8 cellular contexts compared by ENCODE assay signal in the genomic region with DNA sequence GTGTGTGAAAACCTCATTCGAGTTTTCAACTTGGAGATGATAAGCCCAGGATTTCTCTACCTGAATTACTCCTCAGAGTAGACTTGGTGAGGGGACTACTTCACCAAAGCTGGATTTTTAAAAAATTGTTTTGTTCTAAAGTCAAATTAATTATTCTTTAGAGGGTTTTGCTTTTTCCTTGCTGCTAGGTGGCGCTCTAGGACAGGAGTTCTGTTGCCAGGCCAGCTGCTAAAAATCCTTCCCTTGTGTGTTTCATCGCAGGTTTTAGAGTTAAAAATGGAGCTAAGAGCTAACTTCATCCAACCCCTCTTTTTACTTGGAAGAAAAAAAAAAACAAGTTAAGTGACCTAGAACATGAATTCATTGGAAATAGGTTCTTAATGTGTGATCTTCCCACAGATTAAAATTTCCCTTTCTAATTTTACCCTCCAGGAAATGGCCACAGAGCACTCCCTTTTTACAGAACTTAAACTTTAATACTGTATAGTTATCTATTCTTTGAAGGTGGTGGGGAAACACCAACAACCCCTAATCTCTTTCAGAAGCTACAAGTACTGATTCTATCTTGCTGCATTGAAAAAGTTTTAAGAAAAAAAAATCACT. TPM values are rescaled to one million over a fixed set of nuclear protein-coding genes. Genes with fewer than 3 reads are reported as not detected.
DNase-seq lines count a peak whose midpoint lies in the region; ATAC-seq and TF ChIP-seq lines count a peak whose summit lies in the region.

No MANE protein-coding gene starts in this region.

- no peak for TF ChIP-seq EP300 in transverse colon (IDR thresholded peaks at IDR 0.05; ENCODE audit: low read depth)

- H3F3A ChIP-seq in neural progenitor cell (ENCODE audit: low read depth): no peaks in the 10 kb centered on the region

- no peaks in the 10 kb centered on the region; the same call in 1 of the 2 replicates for H3K4me1 Mint-ChIP-seq in HFFc6 (ENCODE audit: low read depth)
- H3K4me1 Mint-ChIP-seq in activated CD8-positive, alpha-beta T cell treated with anti-CD3 and anti-CD28 coated beads, Interleukin-2, amount 10 ng/mL, durations not matched to agents 7 days and 5 days (ENCODE audit: low read depth): peaks cover 6% of the 10 kb centered on the region
- H3K4me1 Mint-ChIP-seq in neural progenitor cell: no peaks in the 10 kb centered on the region

- no peak for ATAC-seq in activated CD8-positive, alpha-beta T cell treated with anti-CD3 and anti-CD28 coated beads, Interleukin-2, amount 10 ng/mL, durations not matched to agents 7 days and 5 days
- no peak for ATAC-seq in GM18519 (IDR thresholded peaks at IDR 0.05; ENCODE audit: low FRiP score, unreplicated experiment)

- H3K27ac ChIP-seq in neural progenitor cell: no peak overlapping the region
- H3K27ac ChIP-seq in transverse colon: no peak overlapping the region

- H3K36me3 Mint-ChIP-seq in HFFc6 (ENCODE audit: low read depth) (no peaks in the 10 kb centered on the region), neural progenitor cell (no peaks in the 10 kb centered on the region)
- H3K36me3 Mint-ChIP-seq in activated CD8-positive, alpha-beta T cell treated with anti-CD3 and anti-CD28 coated beads, Interleukin-2, amount 10 ng/mL, durations not matched to agents 7 days and 5 days (ENCODE audit: low read depth): no peaks in the 10 kb centered on the region

- peaks cover 4% of the 10 kb centered on the region; the same call in 1 of the 2 replicates for H3K27me3 Mint-ChIP-seq in HFFc6 (ENCODE audit: insufficient read depth)
- H3K27me3 Mint-ChIP-seq in activated CD8-positive, alpha-beta T cell treated with anti-CD3 and anti-CD28 coated beads, Interleukin-2, amount 10 ng/mL, durations not matched to agents 7 days and 5 days (ENCODE audit: low read depth): peaks cover 4% of the 10 kb centered on the region
- H3K27me3 Mint-ChIP-seq in neural progenitor cell (ENCODE audit: insufficient read depth, low read depth): peaks cover 2% of the 10 kb centered on the region

- no peaks in the 10 kb centered on the region for H3K36me3 ChIP-seq in neural progenitor cell
- no peaks in the 10 kb centered on the region for H3K36me3 ChIP-seq in transverse colon

- H3K4me3 Mint-ChIP-seq in HFFc6: no peak overlapping the region
- no peak overlapping the region for H3K4me3 Mint-ChIP-seq in activated CD8-positive, alpha-beta T cell treated with anti-CD3 and anti-CD28 coated beads, Interleukin-2, amount 10 ng/mL, durations not matched to agents 7 days and 5 days
- no peak overlapping the region for H3K4me3 Mint-ChIP-seq in neural progenitor cell

- no peaks in the 10 kb centered on the region for H3K9me3 ChIP-seq in neural progenitor cell (ENCODE audit: low read depth)
- no peaks in the 10 kb centered on the region for H3K9me3 ChIP-seq in transverse colon

- H3K27ac Mint-ChIP-seq in HFFc6: no peak overlapping the region
- H3K27ac Mint-ChIP-seq in activated CD8-positive, alpha-beta T cell treated with anti-CD3 and anti-CD28 coated beads, Interleukin-2, amount 10 ng/mL, durations not matched to agents 7 days and 5 days: no peak overlapping the region
- no peak overlapping the region for H3K27ac Mint-ChIP-seq in neural progenitor cell

- H3K79me2 ChIP-seq in neural progenitor cell (ENCODE audit: low read depth): no peaks in the 10 kb centered on the region

- no peaks in the 10 kb centered on the region for H3K27me3 ChIP-seq in neural progenitor cell
- H3K27me3 ChIP-seq in transverse colon: no peaks in the 10 kb centered on the region

- no peaks in the 10 kb centered on the region for H4K20me1 ChIP-seq in neural progenitor cell (ENCODE audit: low read depth)

- intact Hi-C loops in transverse colon (cut with DNase I; ENCODE audit: low total_unique reads): no loop called here

- H3K9me3 Mint-ChIP-seq in HFFc6 (no peaks in the 10 kb centered on the region), neural progenitor cell (no peaks in the 10 kb centered on the region)
- no peaks in the 10 kb centered on the region for H3K9me3 Mint-ChIP-seq in activated CD8-positive, alpha-beta T cell treated with anti-CD3 and anti-CD28 coated beads, Interleukin-2, amount 10 ng/mL, durations not matched to agents 7 days and 5 days (ENCODE audit: insufficient read depth)

- DNase-seq in CMK (ENCODE audit: low read depth) (peak; percentile 20), HFFc6 (peak; percentile 43), NCI-H774 (lab: John Stamatoyannopoulos, UW) (peak; percentile 45), epithelial cell of proximal tubule (ENCODE audit: low read depth) (peak; percentile 4), neural progenitor cell (ENCODE audit: low spot score) (peak; percentile 74), transverse colon (peak; percentile 49)
- DNase-seq in activated CD8-positive, alpha-beta T cell treated with anti-CD3 and anti-CD28 coated beads, Interleukin-2, amount 10 ng/mL, durations not matched to agents 7 days and 5 days: peak; percentile 71

- in situ Hi-C loops in transverse colon (cut with MboI; ENCODE audit: low pct_ligation_motif_present in 1 of 4, low pct_unique_long_range_greater_than_20kb in 1 of 4, low sequenced_read_pairs in 3 of 4): loop anchor here in 1 of 4 donors (5.0 kb wide), 1 partner anchor 106 kb away; no protein-coding TSS in a partner anchor

- H3K4me1 ChIP-seq in neural progenitor cell (no peaks in the 10 kb centered on the region), transverse colon (peaks cover 0 to 4% (median 0%) of the 10 kb centered on the region in 4 donors)

- no peak for TF ChIP-seq POLR2A in transverse colon (IDR thresholded peaks at IDR 0.05)

- H3K4me3 ChIP-seq in epithelial cell of proximal tubule (ENCODE audit: low read depth, low read length) (no peak overlapping the region), neural progenitor cell (no peak overlapping the region), transverse colon (no peak overlapping the region)

- H3K9ac ChIP-seq in neural progenitor cell: no peak overlapping the region

- CTCF ChIA-PET in activated CD8-positive, alpha-beta T cell treated with anti-CD3 and anti-CD28 coated beads, Interleukin-2, amount 10 ng/mL, durations not matched to agents 7 days and 5 days (lab: Charles Lee): interaction anchor here (0.6 to 15.6 kb wide), 35 partner anchors 8 to 494 kb away, joined by 3 to 655 read pairs (median 4); no protein-coding TSS in a partner anchor

- 0 to 2% methylated on average over 3 of the region's 3 CpGs for WGBS in transverse colon (ENCODE audit: low coverage in 1 of 2), 2 donors

- H2AFZ ChIP-seq in neural progenitor cell (replicated peaks): peak overlapping the region; percentile 59

- H3K4me2 ChIP-seq in neural progenitor cell: no peak overlapping the region

- POLR2A ChIA-PET in activated CD8-positive, alpha-beta T cell treated with anti-CD3 and anti-CD28 coated beads, Interleukin-2, amount 10 ng/mL, durations not matched to agents 7 days and 5 days (lab: Charles Lee): no interaction called here

- TF ChIP-seq CTCF in HFFc6 (IDR thresholded peaks at IDR 0.05) (peak; percentile 91), epithelial cell of proximal tubule (conservative IDR thresholded peaks at IDR 0.05; ENCODE audit: low read depth, low read length) (peak; percentile 86), neural progenitor cell (IDR thresholded peaks at IDR 0.05) (peak; percentile 88), transverse colon (IDR thresholded peaks at IDR 0.05) (peak; percentile 63 to 70 (median 67))

RNA-seq across cellular contexts. Expression of a gene that starts 36.7 kb away (rescaled TPM):
- total RNA-seq in HFFc6 (2021; fragmentation: NEBNext Ultra II Directional; extraction: Animal tissue kit (Norgen Biotek cat#: 25700)): not detected
- total RNA-seq in activated CD8-positive, alpha-beta T cell treated with anti-CD3 and anti-CD28 coated beads, Interleukin-2, amount 10 ng/mL, durations not matched to agents 7 days and 5 days: not detected
- total RNA-seq in epithelial cell of proximal tubule: not detected in 2 replicates
- 0.11 and 0.40 TPM in 2 replicates for total RNA-seq in neural progenitor cell (ENCODE audit: low replicate concordance)
- total RNA-seq in transverse colon: under 1 TPM in 3 of 4 donors, not detected in 1; 0.14 to 0.60 (median 0.48) TPM

Comparison
In these comparisons a context has a peak if more than half of its experiments do, and no peak if none do; other contexts are left out.
1. DNase-seq: peak in every context shown above with its lines; median percentile 74 in neural progenitor cell; 71 in activated CD8-positive, alpha-beta T cell treated with anti-CD3 and anti-CD28 coated beads, Interleukin-2, amount 10 ng/mL, durations not matched to agents 7 days and 5 days; 49 in transverse colon; 45 in NCI-H774; 43 in HFFc6; 20 in CMK; 4 in epithelial cell of proximal tubule.